Comparison of ENCODE assay signal across 3 cellular contexts in the genomic region with DNA sequence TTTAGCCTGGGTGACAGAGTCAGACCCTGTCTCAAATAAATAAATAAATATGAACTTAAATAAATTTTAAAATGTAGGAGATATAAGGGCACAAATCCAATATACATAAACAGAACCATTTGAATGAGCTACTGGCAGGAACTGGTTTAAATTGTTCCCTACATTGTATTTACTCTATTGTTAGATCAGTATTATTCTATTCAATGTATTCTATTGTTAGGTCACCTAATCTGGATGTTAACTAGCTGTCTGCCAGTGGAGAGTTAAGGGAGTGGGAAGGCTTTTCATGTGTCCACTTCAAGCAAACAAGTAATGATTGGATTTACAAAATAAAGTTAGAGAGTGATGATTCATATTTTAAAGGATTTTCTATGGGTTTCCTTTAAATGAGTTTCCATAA.
"Had no signal": no experiment of that assay in that cellular context is flagged by ENCODE, and none has a peak within 500 bp of the region (broad histone marks: within the 10 kb centered on the region; RNA-seq: fewer than 3 reads in every experiment).

No MANE protein-coding gene starts in this region.

- DNase-seq: IMR-90, KBM-7, KG1 had no signal
